1 cellular context compared by ENCODE assay signal in the genomic region with DNA sequence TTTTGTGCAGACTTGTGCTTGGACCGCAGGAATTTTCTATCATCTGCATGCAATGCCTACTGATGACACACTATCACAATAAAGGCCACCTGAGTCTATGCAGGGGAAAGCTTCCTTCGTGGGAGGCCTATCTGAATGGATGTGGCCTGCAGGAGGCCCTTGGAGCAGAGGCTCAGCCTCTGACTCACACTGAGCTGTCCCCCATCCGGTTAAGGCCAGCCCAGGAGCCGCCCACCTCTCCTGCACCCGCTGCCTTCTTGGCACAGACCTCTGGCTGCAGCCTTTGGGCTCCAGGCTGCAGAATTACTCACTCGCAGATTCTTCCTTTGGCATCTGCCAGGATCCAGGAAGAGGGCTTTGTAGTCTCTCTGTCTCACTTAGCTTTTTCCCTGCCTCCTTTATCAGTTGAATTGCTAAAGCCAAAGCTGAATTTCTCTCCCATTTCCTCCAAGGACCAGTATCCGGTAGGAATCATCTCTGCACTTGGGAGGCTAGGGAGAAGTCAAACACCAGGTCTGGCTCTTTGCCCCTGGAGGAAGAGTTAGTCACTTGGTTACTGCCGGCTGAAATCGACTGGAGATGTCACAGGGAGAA.
TF ChIP-seq lines count a peak whose summit lies in the region.

No MANE protein-coding gene starts in this region.

TF ChIP-seq in GM23338, 12 proteins besides CTCF, POLR2A, EP300 and RAD21 (continued from another document):
- TF ChIP-seq REST (IDR thresholded peaks at IDR 0.05; ENCODE audit: unreplicated experiment) = no peak
- no peak for TF ChIP-seq ZNF331 (CRISPR knock-in tag; IDR thresholded peaks at IDR 0.05; ENCODE audit: low read depth)
